8 cellular contexts compared by ENCODE assay signal in genomic region chr5:16160706-16161105, GRCh38. TPM values are rescaled to one million over a fixed set of nuclear protein-coding genes. Genes with fewer than 3 reads are reported as not detected.
DNase-seq lines count a peak whose midpoint lies in the region; ATAC-seq and TF ChIP-seq lines count a peak whose summit lies in the region.

No MANE protein-coding gene starts in this region.

- peak; percentile 16 for TF ChIP-seq CTCF in thoracic aorta (IDR thresholded peaks at IDR 0.05)

- DNase-seq in DMS79 (lab: John Stamatoyannopoulos, UW), result peak; percentile 7
- DNase-seq in NCI-H345 treated with DMSO at 0.1 percent for 48 hours (lab: John Stamatoyannopoulos, UW; ENCODE audit: unreplicated experiment), result peak; percentile 77
- DNase-seq in adipocyte (ENCODE audit: low read depth), result peak; percentile 72
- DNase-seq in iPS DF 19.7 (ENCODE audit: low read depth, low spot score), result peak; percentile 61
- no peak for DNase-seq in thoracic aorta (ENCODE audit: low spot score)
- no peak for DNase-seq in activated gamma-delta T cell (lab: John Stamatoyannopoulos, UW)

- ATAC-seq in GM19395 (IDR thresholded peaks at IDR 0.05; ENCODE audit: unreplicated experiment), result peak; percentile 98
- peak; percentile 97 for ATAC-seq in HG03354 (IDR thresholded peaks at IDR 0.05; ENCODE audit: poor library complexity, severe bottlenecking, unreplicated experiment)
- ATAC-seq in thoracic aorta (ENCODE audit: insufficient number of reproducible peaks, low FRiP score, low read depth), result no peak

- H3K4me1 ChIP-seq in adipocyte (ENCODE audit: control insufficient read depth, insufficient read depth, low read length) (no peaks in the 10 kb centered on the region), thoracic aorta (ENCODE audit: control insufficient read depth in 1 of 2, low read depth in 2 of 2) (no peaks in the 10 kb centered on the region)

- no peak overlapping the region for H3K9ac ChIP-seq in adipocyte (ENCODE audit: low read length)

- H3K9me3 ChIP-seq in adipocyte (ENCODE audit: control insufficient read depth, low read length) (peaks cover 8% of the 10 kb centered on the region), thoracic aorta (no peaks in the 10 kb centered on the region)

- H3K36me3 ChIP-seq in adipocyte (ENCODE audit: control insufficient read depth, insufficient read depth, low read length, severe bottlenecking) (no peaks in the 10 kb centered on the region), thoracic aorta (no peaks in the 10 kb centered on the region)

- H3K27me3 ChIP-seq in adipocyte (replicated peaks; ENCODE audit: control insufficient read depth, insufficient read depth, low read length) (no peaks in the 10 kb centered on the region), thoracic aorta (replicated peaks; ENCODE audit: insufficient read depth) (no peaks in the 10 kb centered on the region)

- no peak overlapping the region for H3K27ac ChIP-seq in thoracic aorta

- H3K4me3 ChIP-seq in adipocyte (ENCODE audit: low read length), result no peak overlapping the region
- no peak overlapping the region for H3K4me3 ChIP-seq in thoracic aorta

RNA-seq across cellular contexts. Expression of gene MARCHF11, which starts 18.9 kb away (rescaled TPM):
- not detected for total RNA-seq in thoracic aorta

Comparison
In these comparisons a context has a peak if more than half of its experiments do, and no peak if none do; other contexts are left out.
1. DNase-seq: peak in DMS79 (single experiment), NCI-H345 treated with DMSO at 0.1 percent for 48 hours (single experiment), adipocyte (single experiment) and iPS DF 19.7 (single experiment); none in thoracic aorta (single experiment) and activated gamma-delta T cell (single experiment).